ENCODE assay signal across 17 cellular contexts in the genomic region with DNA sequence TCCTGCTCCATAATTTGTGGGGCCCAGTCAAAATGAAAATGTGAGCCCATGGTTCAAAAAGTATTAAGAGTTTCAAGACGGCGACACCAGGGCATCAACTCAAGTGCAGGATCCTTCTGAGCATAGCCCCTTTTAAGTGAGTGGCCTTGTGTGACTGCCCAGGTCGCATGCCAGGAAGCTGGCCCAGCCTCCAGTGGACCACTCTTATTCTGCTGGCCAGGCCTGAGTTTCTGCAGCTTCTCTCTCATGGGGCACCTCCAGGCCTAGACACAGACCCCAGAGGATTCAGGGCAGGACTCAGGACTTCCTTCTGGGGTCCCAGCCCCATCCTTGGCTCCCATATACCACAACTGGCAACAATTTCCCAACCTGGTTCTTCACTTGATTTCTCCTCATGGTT.
DNase-seq lines count a peak whose midpoint lies in the region; ATAC-seq and TF ChIP-seq lines count a peak whose summit lies in the region.
"Had no signal": no experiment of that assay in that cellular context is flagged by ENCODE, and none has a peak within 500 bp of the region (broad histone marks: within the 10 kb centered on the region; RNA-seq: fewer than 3 reads in every experiment).

No MANE protein-coding gene starts in this region.

- H3K4me1 ChIP-seq in Peyer's patch (peaks cover 0 to 9% (median 2%) of the 10 kb centered on the region in 4 donors), duodenal mucosa (ENCODE audit: control insufficient read depth in 1 of 2, insufficient read depth in 2 of 2, low read length in 2 of 2) (peaks cover 20 to 24% of the 10 kb centered on the region in 2 donors), mesenchymal stem cell (ENCODE audit: control insufficient read depth, insufficient read depth, low read depth, low read length) (peaks cover 4% of the 10 kb centered on the region), stomach smooth muscle (ENCODE audit: control insufficient read depth, insufficient read depth, low read length) (peaks cover 32% of the 10 kb centered on the region)

- H4K8ac ChIP-seq in mesenchymal stem cell (ENCODE audit: low read length) = no peak overlapping the region

- H2AFZ ChIP-seq in mesenchymal stem cell (ENCODE audit: low read depth, low read length) = no peak overlapping the region

- H2BK12ac ChIP-seq in mesenchymal stem cell (ENCODE audit: low read length in 2 of 2) = peak overlapping the region in 1 of 2 experiments; percentile 20

- peak overlapping the region; percentile 53 to 82 (median 62) for H3K27ac ChIP-seq in Peyer's patch
- peak overlapping the region; percentile 52 for H3K27ac ChIP-seq in duodenal mucosa (ENCODE audit: low read depth, low read length)
- no peak overlapping the region for H3K27ac ChIP-seq in mesenchymal stem cell (ENCODE audit: low read length, poor library complexity, severe bottlenecking)
- H3K27ac ChIP-seq in stomach smooth muscle (ENCODE audit: low read length) = peak overlapping the region; percentile 49
- H3K27ac ChIP-seq: KMS-11 had no signal

- no peaks in the 10 kb centered on the region for H3K9me3 ChIP-seq in Peyer's patch
- H3K9me3 ChIP-seq in duodenal mucosa (ENCODE audit: control insufficient read depth in 1 of 2, low read length in 2 of 2) = no peaks in the 10 kb centered on the region
- H3K9me3 ChIP-seq in mesenchymal stem cell (ENCODE audit: control insufficient read depth, low read length) = no peaks in the 10 kb centered on the region
- no peaks in the 10 kb centered on the region for H3K9me3 ChIP-seq in stomach smooth muscle (ENCODE audit: control insufficient read depth in 2 of 2, low read length in 2 of 2)
- H3K9me3 ChIP-seq: SK-N-SH had no signal

- 65% methylated on average over 3 of the region's 3 CpGs for WGBS in mesenchymal stem cell

- H3K79me1 ChIP-seq in mesenchymal stem cell (replicated peaks; ENCODE audit: low read length, poor library complexity, severe bottlenecking) = no peaks in the 10 kb centered on the region

- no peak for TF ChIP-seq POLR2A in Peyer's patch (IDR thresholded peaks at IDR 0.05)

- no peak overlapping the region for H3K4me2 ChIP-seq in mesenchymal stem cell (ENCODE audit: low read length, poor library complexity, severe bottlenecking)
- H3K4me2 ChIP-seq: KMS-11, SK-N-SH had no signal

- no peak overlapping the region for H3K18ac ChIP-seq in mesenchymal stem cell (ENCODE audit: low read depth in 1 of 2, low read length in 2 of 2)

- no peak for TF ChIP-seq CTCF in Peyer's patch (IDR thresholded peaks at IDR 0.05)

- H2BK5ac ChIP-seq in mesenchymal stem cell (ENCODE audit: low read depth, low read length, poor library complexity, severe bottlenecking) = no peak overlapping the region

- H3K4me3 ChIP-seq in Peyer's patch (no peak overlapping the region), duodenal mucosa (ENCODE audit: low read depth in 1 of 2, low read length in 2 of 2) (no peak overlapping the region), mesenchymal stem cell (ENCODE audit: insufficient read depth in 1 of 2, low read depth in 1 of 2, low read length in 2 of 2) (no peak overlapping the region), stomach smooth muscle (ENCODE audit: low read length in 2 of 2) (no peak overlapping the region)

- H3K4ac ChIP-seq in mesenchymal stem cell (ENCODE audit: low read depth in 1 of 2, low read length in 2 of 2) = no peak overlapping the region

- no peak overlapping the region for H2BK15ac ChIP-seq in mesenchymal stem cell (ENCODE audit: low read depth, poor library complexity, severe bottlenecking)

- no peak overlapping the region for H3K23ac ChIP-seq in mesenchymal stem cell (ENCODE audit: low read length in 2 of 2)

- no peak overlapping the region for H2BK120ac ChIP-seq in mesenchymal stem cell (ENCODE audit: low read depth, low read length)

- H3K27me3 ChIP-seq in Peyer's patch (no peaks in the 10 kb centered on the region), duodenal mucosa (ENCODE audit: control insufficient read depth in 1 of 2, insufficient read depth in 2 of 2, low read length in 2 of 2) (no peaks in the 10 kb centered on the region), mesenchymal stem cell (ENCODE audit: control insufficient read depth in 1 of 2, insufficient read depth in 1 of 2, low read length in 2 of 2) (no peaks in the 10 kb centered on the region), stomach smooth muscle (ENCODE audit: control insufficient read depth in 1 of 2, insufficient read depth in 2 of 2, low read length in 2 of 2) (no peaks in the 10 kb centered on the region)

- no peak overlapping the region for H3K9ac ChIP-seq in duodenal mucosa (ENCODE audit: low read depth in 1 of 2, low read length in 2 of 2)
- peak overlapping the region; percentile 15 for H3K9ac ChIP-seq in mesenchymal stem cell (ENCODE audit: low read length)
- no peak overlapping the region for H3K9ac ChIP-seq in stomach smooth muscle (ENCODE audit: low read length in 2 of 2)
- H3K9ac ChIP-seq: KMS-11, SK-N-SH had no signal

- no peak overlapping the region for H2AK5ac ChIP-seq in mesenchymal stem cell (ENCODE audit: low read length, severe bottlenecking)

- no peak overlapping the region for H4K91ac ChIP-seq in mesenchymal stem cell (ENCODE audit: low read length)

- H3K14ac ChIP-seq in mesenchymal stem cell (ENCODE audit: low read length in 2 of 2) = no peak overlapping the region

- no peak for DNase-seq in Peyer's patch
- no peak for DNase-seq in mesenchymal stem cell
- no peak for DNase-seq in NCI-H2029 treated with DMSO at 0.1 percent for 48 hours (lab: John Stamatoyannopoulos, UW)
- DNase-seq in SHP77 treated with DMSO at 0.1 percent for 48 hours (lab: John Stamatoyannopoulos, UW) = no peak
- DNase-seq in SK-N-DZ (ENCODE audit: low spot score) = no peak
- DNase-seq: activated CD4-positive, alpha-beta T cell treated with anti-CD3 and anti-CD28 coated beads, Interleukin-2, amount 10 ng/mL, durations not matched to agents 7 days and 5 days; amniotic stem cell; EL; glutamatergic neuron; NCI-H1436; NCI-H524; SK-N-SH; stimulated activated CD4-positive, alpha-beta T cell treated with anti-CD3 and anti-CD28 coated beads, Interleukin-2, amount 100 ng/mL, for 24 hours had no signal

- H3K36me3 ChIP-seq in Peyer's patch (no peaks in the 10 kb centered on the region), duodenal mucosa (ENCODE audit: control insufficient read depth in 1 of 2, insufficient read depth in 2 of 2, low read length in 2 of 2) (no peaks in the 10 kb centered on the region), mesenchymal stem cell (ENCODE audit: control insufficient read depth in 1 of 2, insufficient read depth in 2 of 2, low read depth in 1 of 2, low read length in 2 of 2) (no peaks in the 10 kb centered on the region), stomach smooth muscle (ENCODE audit: control insufficient read depth in 2 of 2, insufficient read depth in 2 of 2, low read length in 2 of 2) (no peaks in the 10 kb centered on the region)

- no peak for ATAC-seq in GM19397 (IDR thresholded peaks at IDR 0.05; ENCODE audit: unreplicated experiment)
